1 cellular context compared by ENCODE assay signal in genomic region chr14:104803916-104804371, GRCh38.
TF ChIP-seq lines count a peak whose summit lies in the region.

No MANE protein-coding gene starts in this region.

TF ChIP-seq in HepG2, 621 proteins besides CTCF, POLR2A, EP300 and RAD21:
- no peak for TF ChIP-seq ZNF3 (CRISPR knock-in tag; IDR thresholded peaks at IDR 0.05)
- TF ChIP-seq ZNF512 (CRISPR knock-in tag; IDR thresholded peaks at IDR 0.05), result no peak
- TF ChIP-seq, protein P1, sequence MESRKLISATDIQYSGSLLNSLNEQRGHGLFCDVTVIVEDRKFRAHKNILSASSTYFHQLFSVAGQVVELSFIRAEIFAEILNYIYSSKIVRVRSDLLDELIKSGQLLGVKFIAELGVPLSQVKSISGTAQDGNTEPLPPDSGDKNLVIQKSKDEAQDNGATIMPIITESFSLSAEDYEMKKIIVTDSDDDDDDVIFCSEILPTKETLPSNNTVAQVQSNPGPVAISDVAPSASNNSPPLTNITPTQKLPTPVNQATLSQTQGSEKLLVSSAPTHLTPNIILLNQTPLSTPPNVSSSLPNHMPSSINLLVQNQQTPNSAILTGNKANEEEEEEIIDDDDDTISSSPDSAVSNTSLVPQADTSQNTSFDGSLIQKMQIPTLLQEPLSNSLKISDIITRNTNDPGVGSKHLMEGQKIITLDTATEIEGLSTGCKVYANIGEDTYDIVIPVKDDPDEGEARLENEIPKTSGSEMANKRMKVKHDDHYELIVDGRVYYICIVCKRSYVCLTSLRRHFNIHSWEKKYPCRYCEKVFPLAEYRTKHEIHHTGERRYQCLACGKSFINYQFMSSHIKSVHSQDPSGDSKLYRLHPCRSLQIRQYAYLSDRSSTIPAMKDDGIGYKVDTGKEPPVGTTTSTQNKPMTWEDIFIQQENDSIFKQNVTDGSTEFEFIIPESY (CRISPR knock-in tag; IDR thresholded peaks at IDR 0.05), result peak; percentile 22; the same call in 1 of the 2 replicates
- TF ChIP-seq HNRNPL (IDR thresholded peaks at IDR 0.05; ENCODE audit: low read depth, low read length), result peak; percentile 59; the same call in 1 of the 2 replicates
- TF ChIP-seq RARA (CRISPR knock-in tag; IDR thresholded peaks at IDR 0.05), result no peak
